ENCODE assay signal across 14 cellular contexts in genomic region chr1:24803220-24803619, GRCh38. TPM values are rescaled to one million over a fixed set of nuclear protein-coding genes. Genes with fewer than 3 reads are reported as not detected.
A peak's percentile ranks its signal among the peaks of the same experiment; 100 is the strongest.
DNase-seq lines count a peak whose midpoint lies in the region; ATAC-seq, FAIRE-seq and TF ChIP-seq lines count a peak whose summit lies in the region.
"Had no signal": no experiment of that assay in that cellular context is flagged by ENCODE, and none has a peak within 500 bp of the region (broad histone marks: within the 10 kb centered on the region; RNA-seq: fewer than 3 reads in every experiment).

No MANE protein-coding gene starts in this region.

- WGBS in K562 (ENCODE audit: insufficient coverage, low coverage, missing lambda C conversion rate), result 33% methylated on average over 2 of the region's 2 CpGs
- 81 to 100% methylated on average over 1 to 2 of the region's 2 CpGs for WGBS in transverse colon (ENCODE audit: low coverage in 1 of 2), 2 donors

- no peak for ATAC-seq in K562
- ATAC-seq in activated CD4-positive, alpha-beta T cell treated with anti-CD3 and anti-CD28 coated beads for 36 hours, result no peak
- ATAC-seq: left lobe of liver had no signal

- TF ChIP-seq POLR2A in K562 (conservative IDR thresholded peaks at IDR 0.05) (no peak), transverse colon (IDR thresholded peaks at IDR 0.05) (no peak)

- no peak overlapping the region for H3K4me2 ChIP-seq in K562 (ENCODE audit: insufficient read depth, low read length)

- no peak for DNase-seq in K562 (ENCODE audit: extremely low read depth in 1 of 4, low spot score in 3 of 4)
- peak; percentile 38 to 69 for DNase-seq in frontal cortex (ENCODE audit: low spot score in 2 of 2)
- DNase-seq in nephron progenitor cell, result no peak
- DNase-seq in transverse colon, result no peak
- no peak for DNase-seq in GM03348 (ENCODE audit: low spot score)
- no peak for DNase-seq in SKM-1 treated with dmso at 0.1 percent for 144 hours (lab: John Stamatoyannopoulos, UW; ENCODE audit: unreplicated experiment)
- no peak for DNase-seq in activated CD4-positive, alpha-beta T cell treated with anti-CD3 and anti-CD28 coated beads for 36 hours
- DNase-seq: activated CD8-positive, alpha-beta memory T cell treated with anti-CD3 and anti-CD28 coated beads for 24 hours; CD8-positive, alpha-beta memory T cell; colonic mucosa; NCI-H446 treated with DMSO at 0.1 percent for 48 hours; Peyer's patch had no signal

- CTCF ChIA-PET in K562 (lab: Yijun Ruan, JAX; ENCODE audit: low intra/inter-chr PET ratio), result no interaction called here
- CTCF ChIA-PET in activated CD4-positive, alpha-beta T cell treated with anti-CD3 and anti-CD28 coated beads for 36 hours (lab: Charles Lee), result interaction anchor here (1.1 kb wide), 1 partner anchor 299 kb away, joined by 4 read pairs; no protein-coding TSS in a partner anchor

- H3K27me3 Mint-ChIP-seq in nephron progenitor cell (ENCODE audit: low read depth, poor library complexity), result no peaks in the 10 kb centered on the region
- H3K27me3 Mint-ChIP-seq in activated CD4-positive, alpha-beta T cell treated with anti-CD3 and anti-CD28 coated beads for 36 hours, result no peaks in the 10 kb centered on the region

- no peak overlapping the region for H3K9ac ChIP-seq in K562 (ENCODE audit: insufficient read depth in 1 of 2, low read depth in 2 of 2, low read length in 2 of 2)

- H3K36me3 ChIP-seq in K562 (ENCODE audit: control insufficient read depth, insufficient read depth, low read length) (no peaks in the 10 kb centered on the region), transverse colon (no peaks in the 10 kb centered on the region)
- H3K36me3 ChIP-seq: colonic mucosa, Peyer's patch had no signal

- H3K27me3 ChIP-seq in K562 (ENCODE audit: control insufficient read depth in 2 of 2, insufficient read depth in 2 of 2, low read length in 2 of 2), result no peaks in the 10 kb centered on the region
- H3K27me3 ChIP-seq in transverse colon, result no peaks in the 10 kb centered on the region
- H3K27me3 ChIP-seq: colonic mucosa, Peyer's patch had no signal

- POLR2A ChIA-PET in K562 (lab: Yijun Ruan, JAX), result interaction anchor here (0.8 to 2.4 kb wide), 3 partner anchors 14 to 107 kb away, joined by 4 to 7 read pairs (median 6); no protein-coding TSS in a partner anchor
- POLR2A ChIA-PET in activated CD4-positive, alpha-beta T cell treated with anti-CD3 and anti-CD28 coated beads for 36 hours (lab: Charles Lee), result no interaction called here

- H3K9me3 Mint-ChIP-seq in nephron progenitor cell, result peaks cover 9% of the 10 kb centered on the region
- peaks cover 4% of the 10 kb centered on the region for H3K9me3 Mint-ChIP-seq in activated CD4-positive, alpha-beta T cell treated with anti-CD3 and anti-CD28 coated beads for 36 hours (ENCODE audit: low read depth)
- H3K9me3 Mint-ChIP-seq: CD8-positive, alpha-beta memory T cell had no signal

- in situ Hi-C loops in K562 (cut with MboI), result no loop called here
- in situ Hi-C loops in transverse colon (cut with MboI; ENCODE audit: low pct_ligation_motif_present in 1 of 4, low pct_unique_long_range_greater_than_20kb in 1 of 4, low sequenced_read_pairs in 3 of 4), result no loop called here

- intact Hi-C loops in K562 (cut with micrococcal nuclease), result no loop called here
- intact Hi-C loops in transverse colon (cut with DNase I; ENCODE audit: low total_unique reads), result no loop called here
- intact Hi-C loops in activated CD4-positive, alpha-beta T cell treated with anti-CD3 and anti-CD28 coated beads for 36 hours (cut with DNase I, micrococcal nuclease), result no loop called here

- FAIRE-seq in K562 (lab: Jason Lieb, UNC), result no peak
- FAIRE-seq in frontal cortex (lab: Jason Lieb, UNC), result peak; percentile 64

- H3K4me3 ChIP-seq in K562 (no peak overlapping the region), transverse colon (no peak overlapping the region)
- H3K4me3 ChIP-seq: colonic mucosa, Peyer's patch had no signal

- no peaks in the 10 kb centered on the region for H3K4me1 Mint-ChIP-seq in nephron progenitor cell
- peaks cover 3% of the 10 kb centered on the region for H3K4me1 Mint-ChIP-seq in activated CD4-positive, alpha-beta T cell treated with anti-CD3 and anti-CD28 coated beads for 36 hours
- H3K4me1 Mint-ChIP-seq: CD8-positive, alpha-beta memory T cell had no signal

- no peak for TF ChIP-seq RAD21 in K562 (CRISPR knock-in tag; conservative IDR thresholded peaks at IDR 0.05 in 1 of 2, IDR thresholded peaks at IDR 0.05 in 1 of 2)

- no peak for TF ChIP-seq CTCF in K562 (IDR thresholded peaks at IDR 0.05 in 2 of 3, conservative IDR thresholded peaks at IDR 0.05 in 1 of 3; ENCODE audit: insufficient read depth in 2 of 3, low read depth in 1 of 3, low read length in 3 of 3)
- no peak for TF ChIP-seq CTCF in nephron progenitor cell (IDR thresholded peaks at IDR 0.05)
- no peak for TF ChIP-seq CTCF in transverse colon (IDR thresholded peaks at IDR 0.05)

- H3K9me1 ChIP-seq in K562 (ENCODE audit: control insufficient read depth, insufficient read depth, low read length), result no peaks in the 10 kb centered on the region

- no peaks in the 10 kb centered on the region for H3K9me3 ChIP-seq in K562 (replicated peaks; ENCODE audit: control insufficient read depth, insufficient read depth, low read depth, low read length)
- H3K9me3 ChIP-seq in transverse colon, result no peaks in the 10 kb centered on the region
- H3K9me3 ChIP-seq: colonic mucosa, Peyer's patch had no signal

- no peak overlapping the region for H3K4me3 Mint-ChIP-seq in nephron progenitor cell
- no peak overlapping the region for H3K4me3 Mint-ChIP-seq in activated CD4-positive, alpha-beta T cell treated with anti-CD3 and anti-CD28 coated beads for 36 hours
- H3K4me3 Mint-ChIP-seq: activated naive CD8-positive, alpha-beta T cell; CD8-positive, alpha-beta memory T cell had no signal

- H3K4me1 ChIP-seq in K562 (replicated peaks in 1 of 2; ENCODE audit: control insufficient read depth in 2 of 2, insufficient read depth in 2 of 2, low read length in 2 of 2) (peaks cover 0 to 11% of the 10 kb centered on the region in 2 experiments; a peak in 2 of 5 replicates), transverse colon (peaks cover 0 to 38% (median 8%) of the 10 kb centered on the region in 4 donors)
- H3K4me1 ChIP-seq: colonic mucosa had no signal

- H3K79me2 ChIP-seq in K562 (ENCODE audit: control insufficient read depth, insufficient read depth, low read length), result no peaks in the 10 kb centered on the region

- TF ChIP-seq EP300 in K562 (IDR thresholded peaks at IDR 0.05; ENCODE audit: low read length) (no peak), transverse colon (IDR thresholded peaks at IDR 0.05; ENCODE audit: low read depth) (no peak)

- H2AFZ ChIP-seq in K562 (ENCODE audit: low read depth, low read length), result no peak overlapping the region

- no TSS peak for BruUV-seq in K562 (replicated peaks; lab: Mats Ljungman, UMichigan)

- peak overlapping the region; percentile 47 for H3K27ac Mint-ChIP-seq in nephron progenitor cell
- H3K27ac Mint-ChIP-seq in activated CD4-positive, alpha-beta T cell treated with anti-CD3 and anti-CD28 coated beads for 36 hours, result no peak overlapping the region
- H3K27ac Mint-ChIP-seq: activated naive CD8-positive, alpha-beta T cell; CD8-positive, alpha-beta memory T cell had no signal

- H3K27ac ChIP-seq in K562 (ENCODE audit: extremely low read depth, low read depth, low read length) (no peak overlapping the region), transverse colon (peak overlapping the region; percentile 2 to 53 (median 28))
- H3K27ac ChIP-seq: colonic mucosa had no signal

- peaks cover 56% of the 10 kb centered on the region for H3K36me3 Mint-ChIP-seq in nephron progenitor cell (ENCODE audit: low read depth)
- H3K36me3 Mint-ChIP-seq in activated CD4-positive, alpha-beta T cell treated with anti-CD3 and anti-CD28 coated beads for 36 hours (ENCODE audit: low read depth), result peaks cover 8% of the 10 kb centered on the region
- H3K36me3 Mint-ChIP-seq: CD8-positive, alpha-beta memory T cell had no signal

- no peaks in the 10 kb centered on the region for H4K20me1 ChIP-seq in K562 (replicated peaks; ENCODE audit: control insufficient read depth, insufficient read depth, low read length)

TF ChIP-seq in K562, 482 proteins besides CTCF, POLR2A, EP300 and RAD21:
- TF ChIP-seq ZNF316 (IDR thresholded peaks at IDR 0.05) (0 out of 2 replicates have a peak, but pooled peaks have one; percentile 6), ZNF217 (CRISPR knock-in tag; IDR thresholded peaks at IDR 0.05) (no peak)

RNA-seq across cellular contexts. Expression of gene CLIC4, which starts 58.0 kb away (rescaled TPM):
- total RNA-seq in K562 (2011; cell fraction: chromatin; rRNA removed; ENCODE audit: low replicate concordance), result 12.8 and 26.9 TPM in 2 replicates
- total RNA-seq in K562 (2011; cell fraction: nucleolus; rRNA removed), result 9.8 and 13.6 TPM in 2 replicates
- 20.3 and 22.9 TPM in 2 replicates for total RNA-seq in K562 (2011; cell fraction: nucleoplasm; rRNA removed)
- total RNA-seq in K562 (2014; rRNA removed), result 31.8 and 34.6 TPM in 2 replicates
- total RNA-seq in K562 (2014; rRNA removed; fragmentation: Illumina TruSeq; extraction: Trizol), result 58.3 and 71.7 TPM in 2 replicates
- total RNA-seq in K562 (2015; rRNA removed; fragmentation: Illumina TruSeq; extraction: Trizol), result 35.6 and 39.1 TPM in 2 replicates
- total RNA-seq in K562 (2021), result 64.5 and 67.5 TPM in 2 replicates
- 21.0 and 22.9 TPM in 2 replicates for polyA plus RNA-seq in K562 (2011; rRNA removed)
- 7.4 and 14.6 TPM in 2 replicates for polyA plus RNA-seq in K562 (2011; cell fraction: cytosol; rRNA removed)
- polyA plus RNA-seq in K562 (2011; cell fraction: nucleus; rRNA removed), result 6.9 and 12.6 TPM in 2 replicates
- 37.3 and 89.5 TPM in 2 replicates for polyA plus RNA-seq in K562 (2012)
- 52.6 and 58.3 TPM in 2 replicates for polyA plus RNA-seq in K562 (2014; fragmentation: Illumina TruSeq; extraction: Trizol)
- polyA plus RNA-seq in K562 (2014; fragmentation: Nextera tagmentation; extraction: Ambion mirVana), result 10 to 100 TPM; 16.0 to 18.9 TPM
- 33.8 and 38.4 TPM in 2 replicates for polyA plus RNA-seq in K562 (2014; rRNA removed)
- polyA minus RNA-seq in K562 (2011; rRNA and poly(A)+ RNA removed), result 15.9 and 25.4 TPM in 2 replicates
- 13.6 and 16.5 TPM in 2 replicates for polyA minus RNA-seq in K562 (2011; cell fraction: cytosol; rRNA and poly(A)+ RNA removed)
- polyA minus RNA-seq in K562 (2011; cell fraction: nucleus; rRNA and poly(A)+ RNA removed), result 8.1 and 16.3 TPM in 2 replicates
- 106 TPM for total RNA-seq in frontal cortex
- 100 to 1,000 TPM in 1 of 4 donors, 10 to 100 TPM in 3; 52.4 to 107 (median 65.0) TPM for total RNA-seq in transverse colon
- 10 to 100 TPM; 29.8 to 33.1 TPM for total RNA-seq in activated CD4-positive, alpha-beta T cell treated with anti-CD3 and anti-CD28 coated beads for 36 hours

Comparison
In these comparisons a context has a peak if more than half of its experiments do, and no peak if none do; other contexts are left out.
1. DNase-seq: peak in frontal cortex (2 of 2); none in K562 (0 of 4), nephron progenitor cell (single experiment), transverse colon (single experiment), GM03348 (single experiment), SKM-1 treated with dmso at 0.1 percent for 144 hours (single experiment) and activated CD4-positive, alpha-beta T cell treated with anti-CD3 and anti-CD28 coated beads for 36 hours (single experiment).